25 cellular contexts compared by ENCODE assay signal in the genomic region with DNA sequence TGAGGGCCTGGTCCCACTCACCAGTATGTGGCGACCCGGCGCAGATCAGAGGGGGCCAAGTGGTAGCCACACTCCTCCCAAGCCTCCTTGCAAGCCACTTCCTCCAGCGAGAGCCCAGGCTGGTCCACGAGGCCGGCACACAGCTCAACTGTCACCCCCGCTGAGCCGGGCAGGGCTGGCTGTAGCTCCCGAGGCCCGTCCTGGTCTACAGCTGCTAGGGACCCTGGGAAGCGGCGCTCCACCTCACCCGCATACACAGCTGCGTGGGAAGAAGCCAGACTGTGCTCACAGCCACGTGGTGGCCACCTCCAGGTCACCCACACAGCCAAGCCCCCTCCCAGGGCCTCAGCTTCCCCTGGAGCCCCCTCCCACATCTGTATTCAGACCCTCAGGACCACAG. TPM values are rescaled to one million over a fixed set of nuclear protein-coding genes. Genes with fewer than 3 reads are reported as not detected.
DNase-seq lines count a peak whose midpoint lies in the region; ATAC-seq, FAIRE-seq and TF ChIP-seq lines count a peak whose summit lies in the region.
"Had no signal": no experiment of that assay in that cellular context is flagged by ENCODE, and none has a peak within 500 bp of the region (broad histone marks: within the 10 kb centered on the region; RNA-seq: fewer than 3 reads in every experiment).

No MANE protein-coding gene starts in this region.

- no peak overlapping the region for H3K27ac Mint-ChIP-seq in chondrocyte (ENCODE audit: unreplicated experiment)
- no peak overlapping the region for H3K27ac Mint-ChIP-seq in activated naive CD4-positive, alpha-beta T cell treated with anti-CD3 and anti-CD28 coated beads, Interleukin-2, amount 50 U/mL, for 72 hours
- H3K27ac Mint-ChIP-seq: activated CD4-positive, alpha-beta T cell treated with anti-CD3 and anti-CD28 coated beads, Interleukin-2, amount 10 ng/mL, durations not matched to agents 7 days and 5 days; activated naive CD8-positive, alpha-beta T cell; neural progenitor cell had no signal

- no peaks in the 10 kb centered on the region for H3K36me3 Mint-ChIP-seq in chondrocyte (ENCODE audit: low read depth)
- H3K36me3 Mint-ChIP-seq in activated naive CD4-positive, alpha-beta T cell treated with anti-CD3 and anti-CD28 coated beads, Interleukin-2, amount 50 U/mL, for 72 hours: no peaks in the 10 kb centered on the region
- H3K36me3 Mint-ChIP-seq: activated naive CD8-positive, alpha-beta T cell; CD4-positive, CD25-positive, alpha-beta regulatory T cell; neural progenitor cell had no signal

- H3K4me1 Mint-ChIP-seq in chondrocyte (ENCODE audit: low read depth): peaks cover 9% of the 10 kb centered on the region

- TF ChIP-seq POLR2A in endothelial cell of umbilical vein (IDR thresholded peaks at IDR 0.05; ENCODE audit: low read depth, low read length): no peak

- POLR2A ChIA-PET in A673 (lab: Charles Lee; ENCODE audit: low non-redundant PET): no interaction called here
- POLR2A ChIA-PET in endothelial cell of umbilical vein (lab: Charles Lee): no interaction called here

- H3K4me1 ChIP-seq in A673 (ENCODE audit: insufficient read depth, low read length, poor library complexity, severe bottlenecking) (peaks cover 20% of the 10 kb centered on the region), endothelial cell of umbilical vein (ENCODE audit: control insufficient read depth, extremely low read depth, insufficient read depth, low read length) (peaks cover 42% of the 10 kb centered on the region), psoas muscle (peaks cover 30% of the 10 kb centered on the region)
- H3K4me1 ChIP-seq: breast epithelium had no signal

- intact Hi-C loops in A673 (cut with micrococcal nuclease; ENCODE audit: unreplicated experiment) (no loop called here), endothelial cell of umbilical vein (cut with micrococcal nuclease) (no loop called here), psoas muscle (cut with DNase I) (no loop called here)

- H3K27ac ChIP-seq in A673 (ENCODE audit: low read depth, low read length, poor library complexity, severe bottlenecking): peak overlapping the region; percentile 47
- peak overlapping the region; percentile 76 for H3K27ac ChIP-seq in endothelial cell of umbilical vein (ENCODE audit: insufficient read depth, low read depth, low read length)
- H3K27ac ChIP-seq in psoas muscle: peak overlapping the region; percentile 89
- H3K27ac ChIP-seq: breast epithelium, neural progenitor cell had no signal

- no peaks in the 10 kb centered on the region for H3K79me2 ChIP-seq in endothelial cell of umbilical vein (ENCODE audit: control insufficient read depth, insufficient read depth, low read length)

- H3K27me3 ChIP-seq in A673 (replicated peaks; ENCODE audit: insufficient read depth, low read depth, low read length, poor library complexity) (no peaks in the 10 kb centered on the region), endothelial cell of umbilical vein (ENCODE audit: control insufficient read depth in 2 of 2, insufficient read depth in 2 of 2, low read length in 2 of 2) (no peaks in the 10 kb centered on the region), psoas muscle (ENCODE audit: insufficient read depth in 3 of 3, low read length in 2 of 3) (no peaks in the 10 kb centered on the region)
- H3K27me3 ChIP-seq: breast epithelium, upper lobe of left lung had no signal

- H3K36me3 ChIP-seq in A673 (ENCODE audit: insufficient read depth, low read length, poor library complexity, severe bottlenecking) (no peaks in the 10 kb centered on the region), endothelial cell of umbilical vein (ENCODE audit: control insufficient read depth in 2 of 2, extremely low read depth in 1 of 2, insufficient read depth in 2 of 2, low read length in 2 of 2) (no peaks in the 10 kb centered on the region), psoas muscle (ENCODE audit: insufficient read depth in 1 of 2, low read depth in 1 of 2) (no peaks in the 10 kb centered on the region)
- H3K36me3 ChIP-seq: breast epithelium, neural progenitor cell, upper lobe of left lung had no signal

- no peaks in the 10 kb centered on the region for H4K20me1 ChIP-seq in endothelial cell of umbilical vein (replicated peaks; ENCODE audit: control insufficient read depth, extremely low read depth, insufficient read depth, low read length)

- H3K4me2 ChIP-seq in endothelial cell of umbilical vein (ENCODE audit: insufficient read depth, low read length): no peak overlapping the region
- H3K4me2 ChIP-seq: neural progenitor cell had no signal

- H3K4me3 Mint-ChIP-seq in chondrocyte (ENCODE audit: unreplicated experiment): no peak overlapping the region
- H3K4me3 Mint-ChIP-seq: activated CD4-positive, alpha-beta T cell treated with anti-CD3 and anti-CD28 coated beads, Interleukin-2, amount 10 ng/mL, durations not matched to agents 7 days and 5 days; activated naive CD8-positive, alpha-beta T cell; neural progenitor cell had no signal

- H3K9me3 Mint-ChIP-seq in chondrocyte (ENCODE audit: low read depth): no peaks in the 10 kb centered on the region
- no peaks in the 10 kb centered on the region for H3K9me3 Mint-ChIP-seq in activated naive CD4-positive, alpha-beta T cell treated with anti-CD3 and anti-CD28 coated beads, Interleukin-2, amount 50 U/mL, for 72 hours
- H3K9me3 Mint-ChIP-seq: activated CD4-positive, alpha-beta T cell treated with anti-CD3 and anti-CD28 coated beads, Interleukin-2, amount 10 ng/mL, durations not matched to agents 7 days and 5 days; neural progenitor cell had no signal

- H3K4me3 ChIP-seq in A673 (ENCODE audit: low read depth, low read length, poor library complexity, severe bottlenecking) (no peak overlapping the region), endothelial cell of umbilical vein (replicated peaks in 1 of 3; ENCODE audit: insufficient read depth in 1 of 3, low read depth in 1 of 3, low read length in 3 of 3) (no peak overlapping the region), psoas muscle (peak overlapping the region; percentile 46)
- H3K4me3 ChIP-seq: breast epithelium, neural progenitor cell, upper lobe of left lung had no signal

- no peak overlapping the region for H2AFZ ChIP-seq in endothelial cell of umbilical vein (ENCODE audit: low read depth, low read length)
- H2AFZ ChIP-seq: neural progenitor cell had no signal

- DNase-seq in A673 (ENCODE audit: low spot score) (no peak), NCI-H69 (lab: John Stamatoyannopoulos, UW) (peak; percentile 25), endothelial cell of umbilical vein (ENCODE audit: low read depth, low spot score) (no peak), psoas muscle (no peak), chondrocyte (ENCODE audit: low spot score) (no peak), NCI-H1930 (lab: John Stamatoyannopoulos, UW) (no peak), OCI-M1 (lab: John Stamatoyannopoulos, UW) (no peak)
- no peak for DNase-seq in activated naive CD4-positive, alpha-beta T cell treated with anti-CD3 and anti-CD28 coated beads, Interleukin-2, amount 50 U/mL, for 72 hours (ENCODE audit: low spot score in 2 of 2)
- DNase-seq: activated CD4-positive, alpha-beta T cell treated with anti-CD3 and anti-CD28 coated beads, Interleukin-2, amount 10 ng/mL, durations not matched to agents 7 days and 5 days; activated effector memory CD4-positive, alpha-beta T cell treated with Interleukin-2 at 50 U/mL for 16 hours; activated T-cell treated with anti-CD3 and anti-CD28 coated beads, Interleukin-2, amount 50 U/mL, for 1 hour; CD4-positive, CD25-positive, alpha-beta regulatory T cell; GOT3; NCI-H1105; NCI-H187 treated with DMSO at 0.1 percent for 48 hours; NK-92 treated with Interleukin-12 subunit alpha and Interleukin-12 subunit beta, amount 100 ng/mL, for 24 hours; right cardiac atrium; stimulated activated CD4-positive, alpha-beta T cell treated with anti-CD3 and anti-CD28 coated beads, Interleukin-12 subunit alpha, Interleukin-12 subunit beta, amount 100 ng/mL, for 4 hours; stimulated activated CD4-positive, alpha-beta T cell treated with anti-CD3 and anti-CD28 coated beads, Interleukin-4, amount 100 ng/mL, for 24 hours had no signal

- H3K9me3 ChIP-seq in A673 (ENCODE audit: low read depth, low read length, poor library complexity, severe bottlenecking) (no peaks in the 10 kb centered on the region), endothelial cell of umbilical vein (replicated peaks; ENCODE audit: control insufficient read depth, insufficient read depth, low read length) (no peaks in the 10 kb centered on the region), psoas muscle (no peaks in the 10 kb centered on the region)
- H3K9me3 ChIP-seq: breast epithelium, upper lobe of left lung had no signal

- CTCF ChIA-PET in A673 (lab: Charles Lee): no interaction called here
- CTCF ChIA-PET in endothelial cell of umbilical vein (lab: Charles Lee): interaction anchor here (0.9 to 1.4 kb wide), 5 partner anchors 8 to 175 kb away, joined by 3 to 6 read pairs (median 3); no protein-coding TSS in a partner anchor

- dilution Hi-C loops in endothelial cell of umbilical vein (cut with MboI; ENCODE audit: extremely low pct_ligation_motif_present, low sequenced_read_pairs): no loop called here

- ATAC-seq in psoas muscle: peak; percentile 33 to 38 (median 34)
- ATAC-seq in activated naive CD4-positive, alpha-beta T cell treated with anti-CD3 and anti-CD28 coated beads, Interleukin-2, amount 50 U/mL, for 72 hours: no peak
- ATAC-seq: left lobe of liver, right cardiac atrium had no signal

- H3K27me3 Mint-ChIP-seq in chondrocyte (ENCODE audit: low read depth): no peaks in the 10 kb centered on the region
- H3K27me3 Mint-ChIP-seq: activated CD4-positive, alpha-beta T cell treated with anti-CD3 and anti-CD28 coated beads, Interleukin-2, amount 10 ng/mL, durations not matched to agents 7 days and 5 days; activated naive CD8-positive, alpha-beta T cell had no signal

- TF ChIP-seq CTCF in A673 (conservative IDR thresholded peaks at IDR 0.05; ENCODE audit: low read depth, low read length) (no peak), endothelial cell of umbilical vein (IDR thresholded peaks at IDR 0.05; ENCODE audit: extremely low read depth in 1 of 2, insufficient read depth in 1 of 2, low read depth in 1 of 2, low read length in 2 of 2) (no peak), psoas muscle (IDR thresholded peaks at IDR 0.05) (no peak), chondrocyte (IDR thresholded peaks at IDR 0.05) (no peak)

- BruUV-seq in A673 (replicated peaks; lab: Mats Ljungman, UMichigan) (no TSS peak), endothelial cell of umbilical vein (replicated peaks; lab: Mats Ljungman, UMichigan) (no TSS peak)

- 52 to 67% (median 57%) methylated on average over 15 of the region's 15 CpGs for WGBS in psoas muscle, 3 donors

- H3K9ac ChIP-seq in endothelial cell of umbilical vein (replicated peaks; ENCODE audit: extremely low read depth, insufficient read depth, low read length): no peak overlapping the region
- H3K9ac ChIP-seq: neural progenitor cell had no signal

- FAIRE-seq in endothelial cell of umbilical vein (lab: Jason Lieb, UNC): no peak
- FAIRE-seq: islet of Langerhans had no signal

- no peaks in the 10 kb centered on the region for H3K9me1 ChIP-seq in endothelial cell of umbilical vein (replicated peaks; ENCODE audit: control insufficient read depth, extremely low read depth, insufficient read depth, low read length)

RNA-seq across cellular contexts. Expression of gene NUDT14, which starts 4.6 kb away (rescaled TPM):
- total RNA-seq in A673 (2021): 30.8 and 40.5 TPM in 2 replicates
- 97.7 and 104 TPM in 2 replicates for total RNA-seq in endothelial cell of umbilical vein
- 103 and 129 TPM in 2 replicates for polyA plus RNA-seq in endothelial cell of umbilical vein
- 45.7 and 71.1 TPM in 2 replicates for polyA plus RNA-seq in endothelial cell of umbilical vein (2011; cell fraction: cytosol; rRNA removed)
- 62.8 and 71.6 TPM in 2 replicates for polyA plus RNA-seq in endothelial cell of umbilical vein (2011; cell fraction: nucleus; rRNA removed)
- polyA plus RNA-seq in endothelial cell of umbilical vein (2012): 34.7 and 54.2 TPM in 2 replicates
- 21.2 and 26.4 TPM in 2 replicates for polyA minus RNA-seq in endothelial cell of umbilical vein
- 9.2 TPM for polyA minus RNA-seq in endothelial cell of umbilical vein (2011; cell fraction: cytosol; rRNA and poly(A)+ RNA removed)
- 15.2 and 25.5 TPM in 2 replicates for polyA minus RNA-seq in endothelial cell of umbilical vein (2011; cell fraction: nucleus; rRNA and poly(A)+ RNA removed)
- total RNA-seq in psoas muscle: 10 to 100 TPM; 23.3 to 44.5 (median 24.6) TPM
- polyA plus RNA-seq in psoas muscle: 10 to 100 TPM; 14.7 to 45.4 (median 22.3) TPM
- 13.7 to 37.4 TPM (median 35.0 TPM) in 3 replicates for total RNA-seq in chondrocyte
- 10 to 100 TPM; 20.0 to 22.6 TPM for total RNA-seq in activated naive CD4-positive, alpha-beta T cell treated with anti-CD3 and anti-CD28 coated beads, Interleukin-2, amount 50 U/mL, for 72 hours

RNA-seq across cellular contexts. Expression of gene JAG2, which starts 7.9 kb away (rescaled TPM):
- total RNA-seq in A673 (2021) (14.3 and 17.3 TPM in 2 replicates), endothelial cell of umbilical vein (128 and 139 TPM in 2 replicates), psoas muscle (10 to 100 TPM; 18.4 to 34.0 (median 28.2) TPM), chondrocyte (8.3 to 18.2 TPM (median 16.8 TPM) in 3 replicates)
- polyA plus RNA-seq in endothelial cell of umbilical vein (80.7 and 105 TPM in 2 replicates), psoas muscle (10 to 100 TPM; 10.6 to 25.9 (median 10.6) TPM)
- polyA plus RNA-seq in endothelial cell of umbilical vein (2011; cell fraction: cytosol; rRNA removed): 54.3 and 62.1 TPM in 2 replicates
- 295 and 312 TPM in 2 replicates for polyA plus RNA-seq in endothelial cell of umbilical vein (2011; cell fraction: nucleus; rRNA removed)
- polyA plus RNA-seq in endothelial cell of umbilical vein (2012): 59.6 and 61.1 TPM in 2 replicates
- polyA minus RNA-seq in endothelial cell of umbilical vein: 95.3 and 129 TPM in 2 replicates
- polyA minus RNA-seq in endothelial cell of umbilical vein (2011; cell fraction: cytosol; rRNA and poly(A)+ RNA removed): 8.7 TPM
- polyA minus RNA-seq in endothelial cell of umbilical vein (2011; cell fraction: nucleus; rRNA and poly(A)+ RNA removed): 62.0 and 95.6 TPM in 2 replicates
- total RNA-seq in activated naive CD4-positive, alpha-beta T cell treated with anti-CD3 and anti-CD28 coated beads, Interleukin-2, amount 50 U/mL, for 72 hours: 10 to 100 TPM in 1 of 2 donors, 1 to 10 TPM in 1; 4.3 to 10.5 TPM

Comparison
In these comparisons a context has a peak if more than half of its experiments do, and no peak if none do; other contexts are left out.
1. ATAC-seq: peak in psoas muscle (4 of 4); none in activated naive CD4-positive, alpha-beta T cell treated with anti-CD3 and anti-CD28 coated beads, Interleukin-2, amount 50 U/mL, for 72 hours (0 of 2).
2. Peak in every context shown above with its lines, with median percentiles within 50 percentile points of each other: H3K27ac ChIP-seq.